In genomic region chr2:54432181-54433020, GRCh38 we compare ENCODE assay signal across 20 cellular contexts. TPM values are rescaled to one million over a fixed set of nuclear protein-coding genes. Genes with fewer than 3 reads are reported as not detected.
DNase-seq lines count a peak whose midpoint lies in the region; ATAC-seq and TF ChIP-seq lines count a peak whose summit lies in the region.
"Had no signal": no experiment of that assay in that cellular context is flagged by ENCODE, and none has a peak within 500 bp of the region (broad histone marks: within the 10 kb centered on the region; RNA-seq: fewer than 3 reads in every experiment).

No MANE protein-coding gene starts in this region.

- ATAC-seq in lung (ENCODE audit: insufficient read depth, low FRiP score) (no peak), HG03039 (IDR thresholded peaks at IDR 0.05; ENCODE audit: unreplicated experiment) (no peak), GM18511 (IDR thresholded peaks at IDR 0.05; ENCODE audit: unreplicated experiment) (no peak)
- ATAC-seq: natural killer cell treated with Interleukin-12 subunit alpha and Interleukin-12 subunit beta and Interleukin-15 and Interleukin-18, amount 100 ng/mL, for 72 hours; stimulated activated naive B cell treated with anti-CD40 and anti-IgM and Interleukin-4, amounts not matched to agents 10 μg/mL and 1 μg/mL and 100 μg/mL, for 72 hours had no signal

- whole genome bisulfite sequencing in esophagus muscularis mucosa, result 52% methylated on average over 6 of the region's 6 CpGs
- WGBS in lung, 2 donors, result 35 to 56% methylated on average over 6 of the region's 6 CpGs
- WGBS in smooth muscle cell (ENCODE audit: low lambda C conversion rate), result 85% methylated on average over 6 of the region's 6 CpGs

- no peak for TF ChIP-seq CTCF in esophagus muscularis mucosa (IDR thresholded peaks at IDR 0.05)
- no peak for TF ChIP-seq CTCF in lung (IDR thresholded peaks at IDR 0.05; ENCODE audit: control extremely low read depth, extremely low read depth)
- no peak for TF ChIP-seq CTCF in smooth muscle cell (IDR thresholded peaks at IDR 0.05; ENCODE audit: borderline replicate concordance, insufficient read depth, poor library complexity, severe bottlenecking)

- H3K9ac ChIP-seq in smooth muscle cell (ENCODE audit: low read depth), result no peak overlapping the region

- no peaks in the 10 kb centered on the region for H3F3A ChIP-seq in smooth muscle cell (ENCODE audit: low read depth)

- no peaks in the 10 kb centered on the region for H4K20me1 ChIP-seq in smooth muscle cell (ENCODE audit: low read depth)

- H3K36me3 ChIP-seq in SJCRH30, result no peaks in the 10 kb centered on the region
- H3K36me3 ChIP-seq in esophagus muscularis mucosa, result no peaks in the 10 kb centered on the region
- no peaks in the 10 kb centered on the region for H3K36me3 ChIP-seq in lung (ENCODE audit: control insufficient read depth in 2 of 2, insufficient read depth in 2 of 2, low read length in 2 of 2)
- H3K36me3 ChIP-seq in smooth muscle cell (ENCODE audit: low read depth), result no peaks in the 10 kb centered on the region
- H3K36me3 ChIP-seq: transverse colon had no signal

- H3K79me2 ChIP-seq in smooth muscle cell (ENCODE audit: low read depth), result no peaks in the 10 kb centered on the region

- H3K27ac ChIP-seq in SJCRH30 (peak overlapping the region; percentile 36), esophagus muscularis mucosa (replicated peaks in 1 of 4) (peak overlapping the region; percentile 73 to 84 (median 77)), lung (ENCODE audit: low read depth in 1 of 2, low read length in 1 of 2) (peak overlapping the region; percentile 28 to 82), smooth muscle cell (ENCODE audit: low read depth) (no peak overlapping the region)
- H3K27ac ChIP-seq: HL-60, RWPE1, transverse colon had no signal

- intact Hi-C loops in esophagus muscularis mucosa (cut with DNase I), result loop anchor here (10.0 kb wide), 1 partner anchor 98 kb away; a partner anchor contains a TSS

- H3K4me1 ChIP-seq in SJCRH30 (peaks cover 33% of the 10 kb centered on the region), esophagus muscularis mucosa (peaks cover 74 to 99% (median 95%) of the 10 kb centered on the region in 4 donors), lung (ENCODE audit: control insufficient read depth in 2 of 2, insufficient read depth in 2 of 2, low read length in 2 of 2) (peaks cover 19 to 21% of the 10 kb centered on the region in 2 donors), smooth muscle cell (ENCODE audit: low read depth) (no peaks in the 10 kb centered on the region)

- H2AFZ ChIP-seq in smooth muscle cell (ENCODE audit: low read depth), result peak overlapping the region; percentile 24

- H3K9me3 ChIP-seq in SJCRH30 (replicated peaks), result no peaks in the 10 kb centered on the region
- no peaks in the 10 kb centered on the region for H3K9me3 ChIP-seq in esophagus muscularis mucosa
- H3K9me3 ChIP-seq in lung (ENCODE audit: control insufficient read depth in 2 of 2, insufficient read depth in 1 of 2, low read length in 1 of 2), result no peaks in the 10 kb centered on the region
- H3K9me3 ChIP-seq in smooth muscle cell (replicated peaks; ENCODE audit: low read depth), result no peaks in the 10 kb centered on the region
- H3K9me3 ChIP-seq: transverse colon had no signal

- H3K4me3 ChIP-seq in SJCRH30 (no peak overlapping the region), esophagus muscularis mucosa (no peak overlapping the region), lung (no peak overlapping the region), smooth muscle cell (no peak overlapping the region)
- H3K4me3 ChIP-seq: transverse colon had no signal

- H3K27me3 ChIP-seq in SJCRH30 (no peaks in the 10 kb centered on the region), esophagus muscularis mucosa (no peaks in the 10 kb centered on the region), lung (ENCODE audit: control insufficient read depth, insufficient read depth) (no peaks in the 10 kb centered on the region), smooth muscle cell (ENCODE audit: low read depth) (no peaks in the 10 kb centered on the region)
- H3K27me3 ChIP-seq: transverse colon had no signal

- DNase-seq in SJCRH30 (peak; percentile 46 to 77), esophagus muscularis mucosa (ENCODE audit: extremely low spot score) (no peak), lung (ENCODE audit: low spot score) (peak; percentile 48), smooth muscle cell (lab: John Stamatoyannopoulos, UW; ENCODE audit: unreplicated experiment) (no peak), H4 (ENCODE audit: low spot score) (no peak)
- DNase-seq in activated CD4-positive, alpha-beta T cell treated with anti-CD3 and anti-CD28 coated beads for 48 hours, result no peak
- DNase-seq: activated CD4-positive, alpha-beta T cell treated with anti-CD3 and anti-CD28 coated beads, Interleukin-2, amount 10 ng/mL, durations not matched to agents 24 days and 14 days; activated naive CD4-positive, alpha-beta T cell; cortex of kidney; H9; NCI-H1694; NCI-H345; NK-92 treated with Interleukin-12 subunit alpha and Interleukin-12 subunit beta, amount 100 ng/mL, for 24 hours; stimulated activated naive B cell treated with anti-CD40 and anti-IgM and Interleukin-4, amounts not matched to agents 10 μg/mL and 1 μg/mL and 100 μg/mL, for 72 hours; transverse colon had no signal

- no peak overlapping the region for H3K4me2 ChIP-seq in smooth muscle cell

- no peak for TF ChIP-seq POLR2A in esophagus muscularis mucosa (IDR thresholded peaks at IDR 0.05; ENCODE audit: low read depth)

- no peak for TF ChIP-seq EP300 in esophagus muscularis mucosa (IDR thresholded peaks at IDR 0.05)

RNA-seq across cellular contexts. Expression of gene SPTBN1, which starts 23.7 kb away (rescaled TPM):
- total RNA-seq in SJCRH30 (2014; rRNA removed; shearing (Covaris generic)), result 258 and 260 TPM in 2 replicates
- total RNA-seq in esophagus muscularis mucosa (100 to 1,000 TPM; 465 to 600 (median 547) TPM), lung (100 to 1,000 TPM; 431 to 715 TPM), smooth muscle cell (186 and 215 TPM in 2 replicates)
- polyA plus RNA-seq in lung (100 to 1,000 TPM in 1 of 2 donors, 10 to 100 TPM in 1; 89.4 to 120 TPM), smooth muscle cell (76.3 and 78.7 TPM in 2 replicates)
- 34.4 and 34.9 TPM in 2 replicates for total RNA-seq in H4 (2014; rRNA removed; shearing (Covaris generic))

Comparison
In these comparisons a context has a peak if more than half of its experiments do, and no peak if none do; other contexts are left out.
1. DNase-seq: peak in SJCRH30 (2 of 2) and lung (single experiment); none in esophagus muscularis mucosa (single experiment), smooth muscle cell (single experiment), activated CD4-positive, alpha-beta T cell treated with anti-CD3 and anti-CD28 coated beads for 48 hours (single experiment) and H4 (single experiment).